20 cellular contexts compared by ENCODE assay signal in genomic region chr15:101142711-101143110, GRCh38.
"Had no signal": no experiment of that assay in that cellular context is flagged by ENCODE, and none has a peak within 500 bp of the region (broad histone marks: within the 10 kb centered on the region; RNA-seq: fewer than 3 reads in every experiment).

No MANE protein-coding gene starts in this region.

- H3K27ac ChIP-seq: hepatocyte, left ventricle myocardium inferior, ovary, right atrium auricular region, right lobe of liver, tibial nerve, uterus had no signal

- H3K9me3 Mint-ChIP-seq: stimulated activated naive CD8-positive, alpha-beta T cell treated with anti-CD3 and anti-CD28 coated beads, Interleukin-15, amount 100 ng/mL, for 72 hours; type B pancreatic cell had no signal

- H3K4me3 Mint-ChIP-seq: memory B cell; naive thymus-derived CD4-positive, alpha-beta T cell; stimulated activated memory B cell treated with anti-CD40 and anti-IgM and Interleukin-4, amounts not matched to agents 10 μg/mL and 1 μg/mL and 100 μg/mL, for 72 hours; stimulated activated naive CD8-positive, alpha-beta T cell treated with anti-CD3 and anti-CD28 coated beads, Interleukin-15, amount 100 ng/mL, for 72 hours; type B pancreatic cell had no signal

- H3K27me3 ChIP-seq: hepatocyte, ovary, right atrium auricular region, right lobe of liver, tibial nerve, uterus had no signal

- H3K9me3 ChIP-seq: left ventricle myocardium inferior, mucosa of descending colon, ovary, right atrium auricular region, right lobe of liver, tibial nerve, uterus had no signal

- H3K79me2 ChIP-seq: hepatocyte had no signal

- H3K27me3 Mint-ChIP-seq: stimulated activated memory B cell treated with anti-CD40 and anti-IgM and Interleukin-4, amounts not matched to agents 10 μg/mL and 1 μg/mL and 100 μg/mL, for 72 hours; stimulated activated naive CD8-positive, alpha-beta T cell treated with anti-CD3 and anti-CD28 coated beads, Interleukin-15, amount 100 ng/mL, for 72 hours; type B pancreatic cell had no signal

- H3K36me3 ChIP-seq: left ventricle myocardium inferior, ovary, right atrium auricular region, right lobe of liver, tibial nerve, uterus had no signal

- H3K36me3 Mint-ChIP-seq: memory B cell; stimulated activated memory B cell treated with anti-CD40 and anti-IgM and Interleukin-4, amounts not matched to agents 10 μg/mL and 1 μg/mL and 100 μg/mL, for 72 hours; type B pancreatic cell had no signal

- DNase-seq: islet precursor cell; left ventricle myocardium inferior; midbrain; mucosa of descending colon; naive thymus-derived CD4-positive, alpha-beta T cell; ovary; right lobe of liver; stimulated activated CD4-positive, alpha-beta T cell treated with anti-CD3 and anti-CD28 coated beads, Interleukin-4, amount 100 ng/mL, for 24 hours; stimulated activated naive CD4-positive, alpha-beta T cell treated with Interleukin-2 at 50 U/mL for 16 hours; stimulated activated naive CD8-positive, alpha-beta T cell treated with anti-CD3 and anti-CD28 coated beads, Interleukin-15, amount 100 ng/mL, for 72 hours; substantia nigra; uterus had no signal

- H2AFZ ChIP-seq: hepatocyte had no signal

- H3K4me2 ChIP-seq: hepatocyte had no signal

- H3K4me1 ChIP-seq: right lobe of liver, tibial nerve, uterus had no signal

- H3K27ac Mint-ChIP-seq: memory B cell; naive thymus-derived CD4-positive, alpha-beta T cell; progenitor cell of endocrine pancreas; stimulated activated memory B cell treated with anti-CD40 and anti-IgM and Interleukin-4, amounts not matched to agents 10 μg/mL and 1 μg/mL and 100 μg/mL, for 72 hours; stimulated activated naive CD8-positive, alpha-beta T cell treated with anti-CD3 and anti-CD28 coated beads, Interleukin-15, amount 100 ng/mL, for 72 hours; type B pancreatic cell had no signal

- H3K4me3 ChIP-seq: hepatocyte, left ventricle myocardium inferior, mucosa of descending colon, ovary, right atrium auricular region, right lobe of liver, skin epidermis, tibial nerve, uterus had no signal

- ATAC-seq: mucosa of descending colon; naive thymus-derived CD4-positive, alpha-beta T cell; right lobe of liver; stimulated activated memory B cell treated with anti-CD40 and anti-IgM and Interleukin-4, amounts not matched to agents 10 μg/mL and 1 μg/mL and 100 μg/mL, for 72 hours; stimulated activated naive CD8-positive, alpha-beta T cell treated with anti-CD3 and anti-CD28 coated beads, Interleukin-15, amount 100 ng/mL, for 72 hours had no signal
